21 cellular contexts compared by ENCODE assay signal in genomic region chr11:34960277-34960676, GRCh38. TPM values are rescaled to one million over a fixed set of nuclear protein-coding genes. Genes with fewer than 3 reads are reported as not detected.
DNase-seq lines count a peak whose midpoint lies in the region; ATAC-seq, FAIRE-seq and TF ChIP-seq lines count a peak whose summit lies in the region.
"Had no signal": no experiment of that assay in that cellular context is flagged by ENCODE, and none has a peak within 500 bp of the region (broad histone marks: within the 10 kb centered on the region; RNA-seq: fewer than 3 reads in every experiment).

No MANE protein-coding gene starts in this region.

- H3K36me3 Mint-ChIP-seq in nephron progenitor cell (ENCODE audit: low read depth), result peaks cover 34% of the 10 kb centered on the region
- H3K36me3 Mint-ChIP-seq in natural killer cell, result no peaks in the 10 kb centered on the region
- H3K36me3 Mint-ChIP-seq in activated CD4-positive, alpha-beta memory T cell treated with anti-CD3 and anti-CD28 coated beads, Interleukin-2, amount 10 ng/mL, durations not matched to agents 7 days and 5 days (ENCODE audit: low read depth), result peaks cover 11% of the 10 kb centered on the region

- POLR2A ChIA-PET in activated CD4-positive, alpha-beta memory T cell treated with anti-CD3 and anti-CD28 coated beads, Interleukin-2, amount 10 ng/mL, durations not matched to agents 7 days and 5 days (lab: Charles Lee), result no interaction called here

- FAIRE-seq in kidney (lab: Jason Lieb, UNC), result peak; percentile 66

- peak; percentile 84 for DNase-seq in COR-L47 (lab: John Stamatoyannopoulos, UW)
- DNase-seq in NCI-H146 treated with DMSO at 0.1 percent for 48 hours (lab: John Stamatoyannopoulos, UW; ENCODE audit: unreplicated experiment), result peak; percentile 74
- DNase-seq in cerebellar cortex (ENCODE audit: low spot score), result peak; percentile 17
- peak; percentile 67 for DNase-seq in kidney
- no peak for DNase-seq in nephron progenitor cell
- DNase-seq in GF-D8 (lab: John Stamatoyannopoulos, UW), result no peak
- no peak for DNase-seq in natural killer cell
- no peak for DNase-seq in activated CD4-positive, alpha-beta memory T cell treated with anti-CD3 and anti-CD28 coated beads, Interleukin-2, amount 10 ng/mL, durations not matched to agents 7 days and 5 days
- DNase-seq: activated CD4-positive, alpha-beta T cell treated with anti-CD3 and anti-CD28 coated beads, Interleukin-2, amount 50 U/mL, for 4 hours; activated naive CD4-positive, alpha-beta T cell treated with Interleukin-2 at 50 U/mL for 16 hours; aorta; CD4-positive, alpha-beta T cell; H7; IMR-90; MG63; NCI-H2171 treated with DMSO at 0.1 percent for 48 hours; sigmoid colon; stomach had no signal

- H3K4me3 ChIP-seq in kidney (ENCODE audit: low read length in 2 of 2), result no peak overlapping the region
- H3K4me3 ChIP-seq: MG63, sigmoid colon, stomach, vagina had no signal

- TF ChIP-seq CTCF in kidney (IDR thresholded peaks at IDR 0.05; ENCODE audit: borderline replicate concordance, extremely low read depth, insufficient read depth), result no peak
- TF ChIP-seq CTCF in nephron progenitor cell (IDR thresholded peaks at IDR 0.05), result no peak
- no peak for TF ChIP-seq CTCF in natural killer cell (IDR thresholded peaks at IDR 0.05)

- no peak overlapping the region for H3K9ac ChIP-seq in kidney (ENCODE audit: low read length in 2 of 2)

- H3K4me3 Mint-ChIP-seq in nephron progenitor cell (no peak overlapping the region), natural killer cell (no peak overlapping the region)
- H3K4me3 Mint-ChIP-seq in activated CD4-positive, alpha-beta memory T cell treated with anti-CD3 and anti-CD28 coated beads, Interleukin-2, amount 10 ng/mL, durations not matched to agents 7 days and 5 days, result no peak overlapping the region
- H3K4me3 Mint-ChIP-seq: CD4-positive, alpha-beta T cell had no signal

- no peaks in the 10 kb centered on the region for H3K9me3 ChIP-seq in kidney (ENCODE audit: control insufficient read depth in 1 of 2, low read length in 2 of 2)
- H3K9me3 ChIP-seq: MG63, sigmoid colon, stomach, vagina had no signal

- H3K27me3 Mint-ChIP-seq in nephron progenitor cell (ENCODE audit: low read depth, poor library complexity), result no peaks in the 10 kb centered on the region
- H3K27me3 Mint-ChIP-seq in natural killer cell (ENCODE audit: low read depth in 2 of 2), result no peaks in the 10 kb centered on the region
- H3K27me3 Mint-ChIP-seq in activated CD4-positive, alpha-beta memory T cell treated with anti-CD3 and anti-CD28 coated beads, Interleukin-2, amount 10 ng/mL, durations not matched to agents 7 days and 5 days, result no peaks in the 10 kb centered on the region
- H3K27me3 Mint-ChIP-seq: CD4-positive, alpha-beta T cell had no signal

- no peaks in the 10 kb centered on the region for H3K9me3 Mint-ChIP-seq in nephron progenitor cell
- H3K9me3 Mint-ChIP-seq in natural killer cell, result no peaks in the 10 kb centered on the region
- H3K9me3 Mint-ChIP-seq in activated CD4-positive, alpha-beta memory T cell treated with anti-CD3 and anti-CD28 coated beads, Interleukin-2, amount 10 ng/mL, durations not matched to agents 7 days and 5 days, result no peaks in the 10 kb centered on the region
- H3K9me3 Mint-ChIP-seq: CD4-positive, alpha-beta T cell had no signal

- ATAC-seq in natural killer cell, result no peak
- ATAC-seq: left lobe of liver had no signal

- H3K27ac ChIP-seq in kidney (ENCODE audit: low read depth in 2 of 2, low read length in 2 of 2), result no peak overlapping the region
- H3K27ac ChIP-seq: HL-60, sigmoid colon, stomach, vagina had no signal

- H3K4me1 Mint-ChIP-seq in nephron progenitor cell (no peaks in the 10 kb centered on the region), natural killer cell (no peaks in the 10 kb centered on the region)
- no peaks in the 10 kb centered on the region for H3K4me1 Mint-ChIP-seq in activated CD4-positive, alpha-beta memory T cell treated with anti-CD3 and anti-CD28 coated beads, Interleukin-2, amount 10 ng/mL, durations not matched to agents 7 days and 5 days

- intact Hi-C loops in kidney (cut with DNase I), result no loop called here
- intact Hi-C loops in natural killer cell (cut with micrococcal nuclease), result no loop called here

- CTCF ChIA-PET in activated CD4-positive, alpha-beta memory T cell treated with anti-CD3 and anti-CD28 coated beads, Interleukin-2, amount 10 ng/mL, durations not matched to agents 7 days and 5 days (lab: Charles Lee), result interaction anchor here (1.3 kb wide), 1 partner anchor 447 kb away, joined by 3 read pairs; the partner anchor contains the start of gene ELF5

- H3K4me1 ChIP-seq in kidney (ENCODE audit: control insufficient read depth in 1 of 2, insufficient read depth in 1 of 2, low read depth in 1 of 2, low read length in 2 of 2), result no peaks in the 10 kb centered on the region
- H3K4me1 ChIP-seq: sigmoid colon, vagina had no signal

- no peaks in the 10 kb centered on the region for H3K36me3 ChIP-seq in kidney (ENCODE audit: control insufficient read depth in 1 of 2, insufficient read depth in 2 of 2, low read length in 2 of 2)
- H3K36me3 ChIP-seq: vagina had no signal

- H3K27ac Mint-ChIP-seq in nephron progenitor cell (no peak overlapping the region), natural killer cell (no peak overlapping the region)
- H3K27ac Mint-ChIP-seq in activated CD4-positive, alpha-beta memory T cell treated with anti-CD3 and anti-CD28 coated beads, Interleukin-2, amount 10 ng/mL, durations not matched to agents 7 days and 5 days, result no peak overlapping the region
- H3K27ac Mint-ChIP-seq: CD4-positive, alpha-beta T cell had no signal

RNA-seq across cellular contexts. Expression of gene PDHX, which starts 43.9 kb away (rescaled TPM):
- total RNA-seq in kidney (32.6 TPM), natural killer cell (10 to 100 TPM; 18.3 to 27.1 (median 20.9) TPM)
- polyA plus RNA-seq in kidney (ENCODE audit: insufficient read depth, low read depth, low replicate concordance), result 29.6 TPM
- total RNA-seq in activated CD4-positive, alpha-beta memory T cell treated with anti-CD3 and anti-CD28 coated beads, Interleukin-2, amount 10 ng/mL, durations not matched to agents 7 days and 5 days, result 10 to 100 TPM; 28.0 to 29.7 TPM

RNA-seq across cellular contexts. Expression of gene APIP, which starts 44.1 kb away (rescaled TPM):
- total RNA-seq in kidney (26.5 TPM), natural killer cell (1 to 10 TPM; 6.6 to 9.4 (median 8.1) TPM)
- polyA plus RNA-seq in kidney (ENCODE audit: insufficient read depth, low read depth, low replicate concordance), result 53.6 TPM
- 10 to 100 TPM; 21.9 to 25.5 TPM for total RNA-seq in activated CD4-positive, alpha-beta memory T cell treated with anti-CD3 and anti-CD28 coated beads, Interleukin-2, amount 10 ng/mL, durations not matched to agents 7 days and 5 days

Comparison
In these comparisons a context has a peak if more than half of its experiments do, and no peak if none do; other contexts are left out.
1. DNase-seq: peak in COR-L47 (single experiment), NCI-H146 treated with DMSO at 0.1 percent for 48 hours (single experiment), cerebellar cortex (single experiment) and kidney (single experiment); none in nephron progenitor cell (single experiment), GF-D8 (single experiment), natural killer cell (single experiment) and activated CD4-positive, alpha-beta memory T cell treated with anti-CD3 and anti-CD28 coated beads, Interleukin-2, amount 10 ng/mL, durations not matched to agents 7 days and 5 days (single experiment).